ENCODE assay signal across 9 cellular contexts in the genomic region with DNA sequence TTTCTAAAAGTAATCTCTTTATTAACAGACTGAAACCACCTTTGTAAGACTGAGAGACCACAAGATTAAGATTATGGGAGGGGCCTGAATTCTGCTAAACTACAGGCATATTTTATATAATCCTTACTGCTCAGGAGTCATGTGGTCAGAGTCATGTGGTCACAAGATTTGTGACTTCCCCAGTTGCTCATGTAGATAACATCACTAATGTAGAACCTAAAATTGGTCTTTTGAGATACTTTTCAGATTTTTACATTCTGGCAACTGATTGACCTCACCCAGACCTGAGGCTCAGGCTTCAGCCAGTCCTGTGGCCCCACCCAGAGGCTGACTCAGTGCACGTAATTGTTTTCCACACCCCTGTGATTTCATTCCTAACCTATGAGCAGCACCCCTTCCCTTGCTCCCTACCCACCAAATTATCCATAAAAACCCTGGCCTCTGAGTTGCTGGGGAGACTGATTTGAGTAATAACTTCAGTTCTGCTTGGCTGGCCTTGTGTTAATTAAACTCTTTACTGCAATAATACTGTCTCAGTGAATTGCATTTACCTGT. TPM values are rescaled to one million over a fixed set of nuclear protein-coding genes. Genes with fewer than 3 reads are reported as not detected.
A peak's percentile ranks its signal among the peaks of the same experiment; 100 is the strongest.
DNase-seq lines count a peak whose midpoint lies in the region; ATAC-seq and TF ChIP-seq lines count a peak whose summit lies in the region.
"Had no signal": no experiment of that assay in that cellular context is flagged by ENCODE, and none has a peak within 500 bp of the region (broad histone marks: within the 10 kb centered on the region; RNA-seq: fewer than 3 reads in every experiment).

No MANE protein-coding gene starts in this region.

- TF ChIP-seq CTCF in Calu3 (IDR thresholded peaks at IDR 0.05; ENCODE audit: unreplicated experiment) (no peak), mesothelial cell of epicardium (IDR thresholded peaks at IDR 0.05; ENCODE audit: unreplicated experiment) (no peak)

- H3K4me3 Mint-ChIP-seq in Calu3 (ENCODE audit: low read depth, unreplicated experiment) (no peak overlapping the region), mesothelial cell of epicardium (no peak overlapping the region)
- H3K4me3 Mint-ChIP-seq: activated B cell treated with CpG ODN at 0.5 μM for 24 hours had no signal

- ATAC-seq in GM19455 (IDR thresholded peaks at IDR 0.05; ENCODE audit: unreplicated experiment) (peak; percentile 47), HG03025 (IDR thresholded peaks at IDR 0.05; ENCODE audit: low FRiP score, unreplicated experiment) (no peak)

- no TSS peak for BruUV-seq in Calu3 (replicated peaks; lab: Mats Ljungman, UMichigan)

- peak overlapping the region; percentile 33 for H3K27ac Mint-ChIP-seq in Calu3 (ENCODE audit: unreplicated experiment)
- no peak overlapping the region for H3K27ac Mint-ChIP-seq in mesothelial cell of epicardium
- H3K27ac Mint-ChIP-seq: activated B cell treated with CpG ODN at 0.5 μM for 24 hours had no signal

- CTCF ChIA-PET in Calu3 (lab: Charles Lee): no interaction called here

- H3K9me3 Mint-ChIP-seq in Calu3 (ENCODE audit: low read depth, unreplicated experiment): no peaks in the 10 kb centered on the region
- H3K9me3 Mint-ChIP-seq in mesothelial cell of epicardium: no peaks in the 10 kb centered on the region
- H3K9me3 Mint-ChIP-seq: activated B cell treated with CpG ODN at 0.5 μM for 24 hours had no signal

- peak; percentile 80 for DNase-seq in Calu3
- peak in 51 of 76 experiments; percentile 4 to 68 (median 33) for DNase-seq in HUDEP-2 (lab: John Stamatoyannopoulos, UW; ENCODE audit: unreplicated experiment in 76 of 76)
- DNase-seq in activated CD4-positive, alpha-beta T cell treated with anti-CD3 and anti-CD28 coated beads for 1 hour: peak; percentile 9
- DNase-seq in fibroblast of peridontal ligament (ENCODE audit: extremely low read depth): peak; percentile 80
- peak; percentile 14 to 19 for DNase-seq in stimulated activated CD4-positive, alpha-beta T cell treated with anti-CD3 and anti-CD28 coated beads, Interleukin-2, amount 100 ng/mL, for 48 hours
- DNase-seq in mesothelial cell of epicardium (ENCODE audit: low spot score in 2 of 2, unreplicated experiment in 2 of 2): no peak
- DNase-seq: activated B cell treated with CpG ODN at 0.5 μM for 24 hours had no signal

- no peaks in the 10 kb centered on the region for H3K36me3 Mint-ChIP-seq in Calu3 (ENCODE audit: insufficient read depth, unreplicated experiment)
- H3K36me3 Mint-ChIP-seq in mesothelial cell of epicardium: no peaks in the 10 kb centered on the region

- intact Hi-C loops in Calu3 (cut with micrococcal nuclease; ENCODE audit: unreplicated experiment): loop anchor here (1.0 to 5.0 kb wide), 2 partner anchors 111 to 149 kb away; no protein-coding TSS in a partner anchor

- peaks cover 21% of the 10 kb centered on the region for H3K4me1 Mint-ChIP-seq in Calu3 (ENCODE audit: low read depth, unreplicated experiment)
- peaks cover 8% of the 10 kb centered on the region for H3K4me1 Mint-ChIP-seq in mesothelial cell of epicardium

- H3K27me3 Mint-ChIP-seq in Calu3 (ENCODE audit: unreplicated experiment) (no peaks in the 10 kb centered on the region), mesothelial cell of epicardium (ENCODE audit: low read depth) (no peaks in the 10 kb centered on the region)
- H3K27me3 Mint-ChIP-seq: activated B cell treated with CpG ODN at 0.5 μM for 24 hours had no signal

RNA-seq across cellular contexts. Expression of gene ZNF326, which starts 41.8 kb away (rescaled TPM):
- total RNA-seq in Calu3 (2022) (32.4 and 33.4 TPM in 2 replicates), mesothelial cell of epicardium (50.9 to 57.3 TPM (median 56.0 TPM) in 3 replicates)

Comparison
In these comparisons a context has a peak if more than half of its experiments do, and no peak if none do; other contexts are left out.
1. DNase-seq: peak in Calu3 (single experiment), HUDEP-2 (51 of 76), activated CD4-positive, alpha-beta T cell treated with anti-CD3 and anti-CD28 coated beads for 1 hour (single experiment), fibroblast of peridontal ligament (single experiment) and stimulated activated CD4-positive, alpha-beta T cell treated with anti-CD3 and anti-CD28 coated beads, Interleukin-2, amount 100 ng/mL, for 48 hours (2 of 2); none in mesothelial cell of epicardium (0 of 2).